Comparison of ENCODE assay signal across 28 cellular contexts in genomic region chr6:154578004-154578559, GRCh38.
"Had no signal": no experiment of that assay in that cellular context is flagged by ENCODE, and none has a peak within 500 bp of the region (broad histone marks: within the 10 kb centered on the region; RNA-seq: fewer than 3 reads in every experiment).

No MANE protein-coding gene starts in this region.

- ATAC-seq: body of pancreas; left ventricle myocardium superior; naive thymus-derived CD4-positive, alpha-beta T cell had no signal

- H3K27ac ChIP-seq: adrenal gland, body of pancreas, cardiac muscle cell, coronary artery, dorsolateral prefrontal cortex, esophagus squamous epithelium, vagina, VCaP had no signal

- H3K36me3 ChIP-seq: adrenal gland, cardiac muscle cell, esophagus squamous epithelium, vagina had no signal

- H3K9me3 Mint-ChIP-seq: T-helper 1 cell treated with Interleukin-12 subunit alpha and Interleukin-12 subunit beta and Interleukin-4 antibody, amounts not matched to agents 30 μg/mL and 1 μg/mL, for 36 hours had no signal

- H3K27me3 ChIP-seq: adrenal gland, body of pancreas, cardiac muscle cell, dorsolateral prefrontal cortex, esophagus squamous epithelium, vagina had no signal

- H3K27me3 Mint-ChIP-seq: activated naive CD8-positive, alpha-beta T cell treated with anti-CD3 and anti-CD28 coated beads for 36 hours; stimulated activated naive CD8-positive, alpha-beta T cell treated with anti-CD3 and anti-CD28 coated beads, Interleukin-15, Interleukin-2, amounts not matched to agents 100 ng/mL and 50 ng/mL, for 24 hours; type B pancreatic cell had no signal

- H3K4me1 Mint-ChIP-seq: activated naive CD8-positive, alpha-beta T cell treated with anti-CD3 and anti-CD28 coated beads for 36 hours; naive thymus-derived CD4-positive, alpha-beta T cell; neural crest cell had no signal

- H3K27ac Mint-ChIP-seq: activated naive CD4-positive, alpha-beta T cell treated with anti-CD3 and anti-CD28 coated beads for 36 hours; activated naive CD8-positive, alpha-beta T cell treated with anti-CD3 and anti-CD28 coated beads for 36 hours; naive thymus-derived CD4-positive, alpha-beta T cell; stimulated activated naive CD8-positive, alpha-beta T cell treated with anti-CD3 and anti-CD28 coated beads, Interleukin-15, Interleukin-2, amounts not matched to agents 100 ng/mL and 50 ng/mL, for 24 hours; T-helper 1 cell treated with Interleukin-12 subunit alpha and Interleukin-12 subunit beta and Interleukin-4 antibody, amounts not matched to agents 30 μg/mL and 1 μg/mL, for 36 hours; type B pancreatic cell had no signal

- H3K36me3 Mint-ChIP-seq: activated naive CD8-positive, alpha-beta T cell treated with anti-CD3 and anti-CD28 coated beads for 36 hours; type B pancreatic cell had no signal

- DNase-seq: activated CD4-positive, alpha-beta T cell treated with anti-CD3 and anti-CD28 coated beads for 4 hours; activated CD4-positive, alpha-beta T cell treated with anti-CD3 and anti-CD28 coated beads, Interleukin-2, amount 50 U/mL, for 4 hours; activated effector memory CD4-positive, alpha-beta T cell treated with anti-CD3 and anti-CD28 coated beads, Interleukin-2, amount 50 U/mL, for 16 hours; activated naive CD4-positive, alpha-beta T cell treated with anti-CD3 and anti-CD28 coated beads for 36 hours; activated naive CD8-positive, alpha-beta T cell treated with anti-CD3 and anti-CD28 coated beads for 36 hours; activated T-cell treated with anti-CD3 and anti-CD28 coated beads for 4 hours; adrenal gland; aorta; body of pancreas; dorsolateral prefrontal cortex; effector memory CD4-positive, alpha-beta T cell; esophagus squamous epithelium; left ventricle myocardium superior; naive thymus-derived CD4-positive, alpha-beta T cell; occipital lobe; right cardiac atrium; stimulated activated CD4-positive, alpha-beta T cell treated with anti-CD3 and anti-CD28 coated beads, Interleukin-2, amount 100 ng/mL, for 48 hours; substantia nigra; SW 1271; T-helper 9 cell had no signal

- H3K4me3 Mint-ChIP-seq: activated naive CD4-positive, alpha-beta T cell treated with anti-CD3 and anti-CD28 coated beads for 36 hours; activated naive CD8-positive, alpha-beta T cell treated with anti-CD3 and anti-CD28 coated beads for 36 hours; naive thymus-derived CD4-positive, alpha-beta T cell; neural crest cell; stimulated activated naive CD8-positive, alpha-beta T cell treated with anti-CD3 and anti-CD28 coated beads, Interleukin-15, Interleukin-2, amounts not matched to agents 100 ng/mL and 50 ng/mL, for 24 hours; T-helper 1 cell treated with Interleukin-12 subunit alpha and Interleukin-12 subunit beta and Interleukin-4 antibody, amounts not matched to agents 30 μg/mL and 1 μg/mL, for 36 hours; type B pancreatic cell had no signal

- H3K9me3 ChIP-seq: body of pancreas, esophagus squamous epithelium, vagina had no signal

- H3K4me1 ChIP-seq: body of pancreas had no signal

- H3K4me3 ChIP-seq: adrenal gland, body of pancreas, cardiac muscle cell, coronary artery, dorsolateral prefrontal cortex, esophagus squamous epithelium, vagina had no signal
